Comparison of ENCODE assay signal across 1 cellular context in the genomic region with DNA sequence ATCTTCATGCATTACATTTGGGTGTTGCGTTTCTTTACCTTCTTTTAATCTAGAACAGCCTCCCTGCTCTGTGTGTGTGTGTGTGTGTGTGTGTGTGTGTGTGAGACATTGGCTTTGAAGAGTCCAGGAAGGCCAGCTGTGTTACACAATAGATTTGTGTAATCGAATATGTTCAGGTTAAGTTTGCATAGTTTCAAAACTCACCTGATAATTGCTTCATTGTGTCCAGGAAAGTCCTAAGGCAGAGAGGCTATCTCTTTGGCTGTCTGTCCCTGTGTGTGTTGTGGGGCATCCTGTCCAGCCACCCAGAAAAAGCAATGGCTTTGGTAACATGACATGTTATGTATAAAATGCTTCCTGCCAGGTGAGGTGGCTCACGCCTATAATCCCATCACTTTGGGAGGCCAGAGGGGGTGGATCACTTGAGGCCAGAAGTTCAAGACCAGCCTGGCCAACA.
TF ChIP-seq lines count a peak whose summit lies in the region.

No MANE protein-coding gene starts in this region.

TF ChIP-seq in HepG2, 621 proteins besides CTCF, POLR2A, EP300 and RAD21 (continued from another document and continues in another):
- TF ChIP-seq, protein P1, sequence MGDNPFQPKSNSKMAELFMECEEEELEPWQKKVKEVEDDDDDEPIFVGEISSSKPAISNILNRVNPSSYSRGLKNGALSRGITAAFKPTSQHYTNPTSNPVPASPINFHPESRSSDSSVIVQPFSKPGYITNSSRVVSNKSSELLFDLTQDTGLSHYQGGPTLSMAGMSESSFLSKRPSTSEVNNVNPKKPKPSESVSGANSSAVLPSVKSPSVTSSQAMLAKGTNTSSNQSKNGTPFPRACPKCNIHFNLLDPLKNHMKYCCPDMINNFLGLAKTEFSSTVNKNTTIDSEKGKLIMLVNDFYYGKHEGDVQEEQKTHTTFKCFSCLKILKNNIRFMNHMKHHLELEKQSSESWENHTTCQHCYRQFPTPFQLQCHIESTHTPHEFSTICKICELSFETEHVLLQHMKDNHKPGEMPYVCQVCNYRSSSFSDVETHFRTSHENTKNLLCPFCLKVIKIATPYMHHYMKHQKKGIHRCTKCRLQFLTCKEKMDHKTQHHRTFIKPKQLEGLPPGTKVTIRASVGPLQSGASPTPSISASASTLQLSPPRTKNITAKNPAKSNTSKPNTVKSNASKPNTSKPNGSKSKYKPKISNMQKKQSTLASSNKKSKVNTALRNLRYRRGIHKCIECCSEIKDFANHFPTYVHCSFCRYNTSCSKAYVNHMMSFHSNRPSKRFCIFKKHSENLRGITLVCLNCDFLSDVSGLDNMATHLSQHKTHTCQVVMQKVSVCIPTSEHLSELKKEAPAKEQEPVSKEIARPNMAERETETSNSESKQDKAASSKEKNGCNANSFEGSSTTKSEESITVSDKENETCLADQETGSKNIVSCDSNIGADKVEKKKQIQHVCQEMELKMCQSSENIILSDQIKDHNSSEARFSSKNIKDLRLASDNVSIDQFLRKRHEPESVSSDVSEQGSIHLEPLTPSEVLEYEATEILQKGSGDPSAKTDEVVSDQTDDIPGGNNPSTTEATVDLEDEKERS (CRISPR knock-in tag; IDR thresholded peaks at IDR 0.05): peak; percentile 80; the same call in 1 of the 2 replicates
- TF ChIP-seq, protein P2, sequence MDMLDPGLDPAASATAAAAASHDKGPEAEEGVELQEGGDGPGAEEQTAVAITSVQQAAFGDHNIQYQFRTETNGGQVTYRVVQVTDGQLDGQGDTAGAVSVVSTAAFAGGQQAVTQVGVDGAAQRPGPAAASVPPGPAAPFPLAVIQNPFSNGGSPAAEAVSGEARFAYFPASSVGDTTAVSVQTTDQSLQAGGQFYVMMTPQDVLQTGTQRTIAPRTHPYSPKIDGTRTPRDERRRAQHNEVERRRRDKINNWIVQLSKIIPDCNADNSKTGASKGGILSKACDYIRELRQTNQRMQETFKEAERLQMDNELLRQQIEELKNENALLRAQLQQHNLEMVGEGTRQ (IDR thresholded peaks at IDR 0.05; ENCODE audit: low read depth, low read length): no peak
- TF ChIP-seq, protein P2 (CRISPR knock-in tag; IDR thresholded peaks at IDR 0.05; ENCODE audit: borderline replicate concordance): no peak
- TF ChIP-seq SATB2 (CRISPR knock-in tag; IDR thresholded peaks at IDR 0.05): no peak
- TF ChIP-seq ZNF224 (CRISPR knock-in tag; IDR thresholded peaks at IDR 0.05): no peak
- TF ChIP-seq SALL1 (CRISPR knock-in tag; IDR thresholded peaks at IDR 0.05): peak; percentile 70; the same call in 1 of the 2 replicates
- TF ChIP-seq ZNF567 (CRISPR knock-in tag; IDR thresholded peaks at IDR 0.05; ENCODE audit: borderline replicate concordance): 0 out of 2 replicates have a peak, but pooled peaks have one; percentile 42
- no peak for TF ChIP-seq BRCA1 (CRISPR knock-in tag; IDR thresholded peaks at IDR 0.05)
- TF ChIP-seq, protein P3, sequence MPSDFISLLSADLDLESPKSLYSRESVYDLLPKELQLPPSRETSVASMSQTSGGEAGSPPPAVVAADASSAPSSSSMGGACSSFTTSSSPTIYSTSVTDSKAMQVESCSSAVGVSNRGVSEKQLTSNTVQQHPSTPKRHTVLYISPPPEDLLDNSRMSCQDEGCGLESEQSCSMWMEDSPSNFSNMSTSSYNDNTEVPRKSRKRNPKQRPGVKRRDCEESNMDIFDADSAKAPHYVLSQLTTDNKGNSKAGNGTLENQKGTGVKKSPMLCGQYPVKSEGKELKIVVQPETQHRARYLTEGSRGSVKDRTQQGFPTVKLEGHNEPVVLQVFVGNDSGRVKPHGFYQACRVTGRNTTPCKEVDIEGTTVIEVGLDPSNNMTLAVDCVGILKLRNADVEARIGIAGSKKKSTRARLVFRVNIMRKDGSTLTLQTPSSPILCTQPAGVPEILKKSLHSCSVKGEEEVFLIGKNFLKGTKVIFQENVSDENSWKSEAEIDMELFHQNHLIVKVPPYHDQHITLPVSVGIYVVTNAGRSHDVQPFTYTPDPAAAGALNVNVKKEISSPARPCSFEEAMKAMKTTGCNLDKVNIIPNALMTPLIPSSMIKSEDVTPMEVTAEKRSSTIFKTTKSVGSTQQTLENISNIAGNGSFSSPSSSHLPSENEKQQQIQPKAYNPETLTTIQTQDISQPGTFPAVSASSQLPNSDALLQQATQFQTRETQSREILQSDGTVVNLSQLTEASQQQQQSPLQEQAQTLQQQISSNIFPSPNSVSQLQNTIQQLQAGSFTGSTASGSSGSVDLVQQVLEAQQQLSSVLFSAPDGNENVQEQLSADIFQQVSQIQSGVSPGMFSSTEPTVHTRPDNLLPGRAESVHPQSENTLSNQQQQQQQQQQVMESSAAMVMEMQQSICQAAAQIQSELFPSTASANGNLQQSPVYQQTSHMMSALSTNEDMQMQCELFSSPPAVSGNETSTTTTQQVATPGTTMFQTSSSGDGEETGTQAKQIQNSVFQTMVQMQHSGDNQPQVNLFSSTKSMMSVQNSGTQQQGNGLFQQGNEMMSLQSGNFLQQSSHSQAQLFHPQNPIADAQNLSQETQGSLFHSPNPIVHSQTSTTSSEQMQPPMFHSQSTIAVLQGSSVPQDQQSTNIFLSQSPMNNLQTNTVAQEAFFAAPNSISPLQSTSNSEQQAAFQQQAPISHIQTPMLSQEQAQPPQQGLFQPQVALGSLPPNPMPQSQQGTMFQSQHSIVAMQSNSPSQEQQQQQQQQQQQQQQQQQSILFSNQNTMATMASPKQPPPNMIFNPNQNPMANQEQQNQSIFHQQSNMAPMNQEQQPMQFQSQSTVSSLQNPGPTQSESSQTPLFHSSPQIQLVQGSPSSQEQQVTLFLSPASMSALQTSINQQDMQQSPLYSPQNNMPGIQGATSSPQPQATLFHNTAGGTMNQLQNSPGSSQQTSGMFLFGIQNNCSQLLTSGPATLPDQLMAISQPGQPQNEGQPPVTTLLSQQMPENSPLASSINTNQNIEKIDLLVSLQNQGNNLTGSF (CRISPR knock-in tag; IDR thresholded peaks at IDR 0.05): no peak
- no peak for TF ChIP-seq FOXJ3 (CRISPR knock-in tag; IDR thresholded peaks at IDR 0.05; ENCODE audit: borderline replicate concordance)
- no peak for TF ChIP-seq RXRA (CRISPR knock-in tag; IDR thresholded peaks at IDR 0.05)
- TF ChIP-seq, protein P4, sequence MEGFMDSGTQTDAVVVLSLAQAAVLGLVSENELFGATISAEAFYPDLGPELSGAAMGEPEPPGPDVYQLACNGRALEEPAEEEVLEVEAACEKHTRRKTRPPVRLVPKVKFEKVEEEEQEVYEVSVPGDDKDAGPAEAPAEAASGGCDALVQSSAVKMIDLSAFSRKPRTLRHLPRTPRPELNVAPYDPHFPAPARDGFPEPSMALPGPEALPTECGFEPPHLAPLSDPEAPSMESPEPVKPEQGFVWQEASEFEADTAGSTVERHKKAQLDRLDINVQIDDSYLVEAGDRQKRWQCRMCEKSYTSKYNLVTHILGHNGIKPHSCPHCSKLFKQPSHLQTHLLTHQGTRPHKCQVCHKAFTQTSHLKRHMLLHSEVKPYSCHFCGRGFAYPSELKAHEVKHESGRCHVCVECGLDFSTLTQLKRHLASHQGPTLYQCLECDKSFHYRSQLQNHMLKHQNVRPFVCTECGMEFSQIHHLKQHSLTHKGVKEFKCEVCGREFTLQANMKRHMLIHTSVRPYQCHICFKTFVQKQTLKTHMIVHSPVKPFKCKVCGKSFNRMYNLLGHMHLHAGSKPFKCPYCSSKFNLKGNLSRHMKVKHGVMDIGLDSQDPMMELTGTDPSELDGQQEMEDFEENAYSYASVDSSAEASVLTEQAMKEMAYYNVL (CRISPR knock-in tag; IDR thresholded peaks at IDR 0.05; ENCODE audit: borderline replicate concordance): no peak
- peak; percentile 55 for TF ChIP-seq HDAC2 (CRISPR knock-in tag; IDR thresholded peaks at IDR 0.05)
- TF ChIP-seq, protein P5, sequence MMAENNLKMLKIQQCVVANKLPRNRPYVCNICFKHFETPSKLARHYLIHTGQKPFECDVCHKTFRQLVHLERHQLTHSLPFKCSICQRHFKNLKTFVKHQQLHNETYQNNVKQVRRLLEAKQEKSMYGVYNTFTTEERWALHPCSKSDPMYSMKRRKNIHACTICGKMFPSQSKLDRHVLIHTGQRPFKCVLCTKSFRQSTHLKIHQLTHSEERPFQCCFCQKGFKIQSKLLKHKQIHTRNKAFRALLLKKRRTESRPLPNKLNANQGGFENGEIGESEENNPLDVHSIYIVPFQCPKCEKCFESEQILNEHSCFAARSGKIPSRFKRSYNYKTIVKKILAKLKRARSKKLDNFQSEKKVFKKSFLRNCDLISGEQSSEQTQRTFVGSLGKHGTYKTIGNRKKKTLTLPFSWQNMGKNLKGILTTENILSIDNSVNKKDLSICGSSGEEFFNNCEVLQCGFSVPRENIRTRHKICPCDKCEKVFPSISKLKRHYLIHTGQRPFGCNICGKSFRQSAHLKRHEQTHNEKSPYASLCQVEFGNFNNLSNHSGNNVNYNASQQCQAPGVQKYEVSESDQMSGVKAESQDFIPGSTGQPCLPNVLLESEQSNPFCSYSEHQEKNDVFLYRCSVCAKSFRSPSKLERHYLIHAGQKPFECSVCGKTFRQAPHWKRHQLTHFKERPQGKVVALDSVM (CRISPR knock-in tag; IDR thresholded peaks at IDR 0.05): 0 out of 2 replicates have a peak, but pooled peaks have one; percentile 31
- no peak for TF ChIP-seq ZBTB8A (CRISPR knock-in tag; IDR thresholded peaks at IDR 0.05; ENCODE audit: borderline replicate concordance, low read depth)
- no peak for TF ChIP-seq ZKSCAN5 (CRISPR knock-in tag; IDR thresholded peaks at IDR 0.05)
- TF ChIP-seq NR2F6 (IDR thresholded peaks at IDR 0.05): peak; percentile 71; the same call in 1 of the 2 replicates
- peak; percentile 59; the same call in 1 of the 2 replicates for TF ChIP-seq NR2F6 (CRISPR knock-in tag; IDR thresholded peaks at IDR 0.05)
- no peak for TF ChIP-seq GABPA (IDR thresholded peaks at IDR 0.05; ENCODE audit: low read depth, low read length)
- TF ChIP-seq GABPA (CRISPR knock-in tag; IDR thresholded peaks at IDR 0.05; ENCODE audit: low read depth): no peak
- no peak for TF ChIP-seq GATAD1 (CRISPR knock-in tag; IDR thresholded peaks at IDR 0.05)
- TF ChIP-seq, protein P6, sequence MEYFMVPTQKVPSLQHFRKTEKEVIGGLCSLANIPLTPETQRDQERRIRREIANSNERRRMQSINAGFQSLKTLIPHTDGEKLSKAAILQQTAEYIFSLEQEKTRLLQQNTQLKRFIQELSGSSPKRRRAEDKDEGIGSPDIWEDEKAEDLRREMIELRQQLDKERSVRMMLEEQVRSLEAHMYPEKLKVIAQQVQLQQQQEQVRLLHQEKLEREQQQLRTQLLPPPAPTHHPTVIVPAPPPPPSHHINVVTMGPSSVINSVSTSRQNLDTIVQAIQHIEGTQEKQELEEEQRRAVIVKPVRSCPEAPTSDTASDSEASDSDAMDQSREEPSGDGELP (IDR thresholded peaks at IDR 0.05; ENCODE audit: borderline replicate concordance, low read depth): peak; percentile 81
- TF ChIP-seq JUNB (CRISPR knock-in tag; IDR thresholded peaks at IDR 0.05; ENCODE audit: borderline replicate concordance): no peak; the same call in 1 of the 2 replicates
- peak; percentile 47; the same call in 1 of the 2 replicates for TF ChIP-seq ZMYM3 (CRISPR knock-in tag; IDR thresholded peaks at IDR 0.05)
- peak; percentile 82 for TF ChIP-seq SKI (IDR thresholded peaks at IDR 0.05; ENCODE audit: partially characterized antibody)
- TF ChIP-seq SMARCC2 (IDR thresholded peaks at IDR 0.05): no peak
- no peak for TF ChIP-seq MAFF (IDR thresholded peaks at IDR 0.05; ENCODE audit: low read depth, low read length)
- no peak for TF ChIP-seq ARNT (IDR thresholded peaks at IDR 0.05)
- peak; percentile 43; the same call in 1 of the 2 replicates for TF ChIP-seq ZNF556 (CRISPR knock-in tag; IDR thresholded peaks at IDR 0.05; ENCODE audit: borderline replicate concordance)
- no peak for TF ChIP-seq ZNF790 (CRISPR knock-in tag; IDR thresholded peaks at IDR 0.05; ENCODE audit: borderline replicate concordance)
- TF ChIP-seq, protein P7, sequence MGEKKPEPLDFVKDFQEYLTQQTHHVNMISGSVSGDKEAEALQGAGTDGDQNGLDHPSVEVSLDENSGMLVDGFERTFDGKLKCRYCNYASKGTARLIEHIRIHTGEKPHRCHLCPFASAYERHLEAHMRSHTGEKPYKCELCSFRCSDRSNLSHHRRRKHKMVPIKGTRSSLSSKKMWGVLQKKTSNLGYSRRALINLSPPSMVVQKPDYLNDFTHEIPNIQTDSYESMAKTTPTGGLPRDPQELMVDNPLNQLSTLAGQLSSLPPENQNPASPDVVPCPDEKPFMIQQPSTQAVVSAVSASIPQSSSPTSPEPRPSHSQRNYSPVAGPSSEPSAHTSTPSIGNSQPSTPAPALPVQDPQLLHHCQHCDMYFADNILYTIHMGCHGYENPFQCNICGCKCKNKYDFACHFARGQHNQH (CRISPR knock-in tag; IDR thresholded peaks at IDR 0.05): no peak
- no peak for TF ChIP-seq RAD51 (IDR thresholded peaks at IDR 0.05; ENCODE audit: borderline replicate concordance)
- no peak for TF ChIP-seq MAFG (CRISPR knock-in tag; IDR thresholded peaks at IDR 0.05)
- TF ChIP-seq ATF1 (CRISPR knock-in tag; IDR thresholded peaks at IDR 0.05): 0 out of 2 replicates have a peak, but pooled peaks have one; percentile 35
- TF ChIP-seq SYNCRIP (IDR thresholded peaks at IDR 0.05; ENCODE audit: insufficient read depth, low read depth, low read length): no peak
- no peak for TF ChIP-seq CHCHD3 (CRISPR knock-in tag; IDR thresholded peaks at IDR 0.05)
- no peak for TF ChIP-seq ZNF256 (CRISPR knock-in tag; conservative IDR thresholded peaks at IDR 0.05)
- TF ChIP-seq HOXA7 (CRISPR knock-in tag; IDR thresholded peaks at IDR 0.05): no peak
- TF ChIP-seq HNRNPLL (IDR thresholded peaks at IDR 0.05; ENCODE audit: low read depth, low read length, poor library complexity, severe bottlenecking): no peak
- no peak for TF ChIP-seq SNAI1 (CRISPR knock-in tag; IDR thresholded peaks at IDR 0.05; ENCODE audit: borderline replicate concordance)
- peak; percentile 49; the same call in 1 of the 2 replicates for TF ChIP-seq GFI1 (CRISPR knock-in tag; IDR thresholded peaks at IDR 0.05; ENCODE audit: borderline replicate concordance)
